Comparison of ENCODE assay signal across 19 cellular contexts in the genomic region with DNA sequence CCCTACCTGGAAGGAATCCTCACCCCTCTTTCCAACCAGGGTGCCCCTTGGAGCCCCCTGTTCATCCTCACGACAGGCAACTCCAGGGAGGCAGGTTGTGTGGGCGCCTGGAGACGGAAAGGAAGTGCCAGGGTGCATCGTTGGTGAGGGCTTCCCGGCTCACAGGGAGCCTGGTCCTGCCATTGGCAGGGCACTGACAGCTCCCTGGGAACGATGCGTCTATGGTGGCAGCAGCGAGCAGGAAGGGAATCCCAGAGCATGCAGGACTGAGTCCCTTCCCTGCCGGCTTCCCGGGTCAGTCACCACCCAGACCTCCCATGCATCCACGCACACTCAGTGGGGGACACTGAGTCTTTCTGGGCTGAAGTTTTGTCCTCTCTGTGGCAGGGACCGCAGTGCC.
"Had no signal": no experiment of that assay in that cellular context is flagged by ENCODE, and none has a peak within 500 bp of the region (broad histone marks: within the 10 kb centered on the region; RNA-seq: fewer than 3 reads in every experiment).

No MANE protein-coding gene starts in this region.

- H3K36me3 ChIP-seq: neutrophil, suprapubic skin had no signal

- H3K27ac ChIP-seq: neutrophil, suprapubic skin had no signal

- DNase-seq: activated CD4-positive, alpha-beta T cell treated with anti-CD3 and anti-CD28 coated beads, Interleukin-2, amount 10 ng/mL, durations not matched to agents 7 days and 5 days; activated CD4-positive, CD25-positive, alpha-beta regulatory T cell; activated CD8-positive, alpha-beta memory T cell treated with anti-CD3 and anti-CD28 coated beads for 24 hours; activated naive CD8-positive, alpha-beta T cell treated with anti-CD3 and anti-CD28 coated beads for 36 hours; amygdala; cerebellar nuclear complex; effector memory CD4-positive, alpha-beta T cell; foreskin melanocyte; left cardiac atrium; mammary epithelial cell; naive B cell; small intestine; T-helper 2 cell; trophoblast cell had no signal

- H3K27me3 ChIP-seq: suprapubic skin had no signal

- H3K27me3 Mint-ChIP-seq: activated naive CD8-positive, alpha-beta T cell treated with anti-CD3 and anti-CD28 coated beads for 36 hours; brain; stimulated activated naive CD8-positive, alpha-beta T cell treated with anti-CD3 and anti-CD28 coated beads, Interleukin-15, Interleukin-2, amounts not matched to agents 100 ng/mL and 50 ng/mL, for 24 hours had no signal

- H3K9me3 ChIP-seq: neutrophil, suprapubic skin had no signal

- H3K36me3 Mint-ChIP-seq: activated naive CD8-positive, alpha-beta T cell treated with anti-CD3 and anti-CD28 coated beads for 36 hours; brain; naive B cell had no signal

- H3K27ac Mint-ChIP-seq: activated CD4-positive, alpha-beta T cell treated with anti-CD3 and anti-CD28 coated beads, Interleukin-2, amount 10 ng/mL, durations not matched to agents 7 days and 5 days; activated naive CD8-positive, alpha-beta T cell treated with anti-CD3 and anti-CD28 coated beads for 36 hours; dendritic cell treated with granulocyte-macrophage colony-stimulating factor and Interleukin-4, amounts not matched to agents 40 ng/mL and 50 ng/mL, for 4 days; naive B cell; stimulated activated naive CD8-positive, alpha-beta T cell treated with anti-CD3 and anti-CD28 coated beads, Interleukin-15, Interleukin-2, amounts not matched to agents 100 ng/mL and 50 ng/mL, for 24 hours had no signal

- H3K4me1 Mint-ChIP-seq: activated CD4-positive, alpha-beta T cell treated with anti-CD3 and anti-CD28 coated beads, Interleukin-2, amount 10 ng/mL, durations not matched to agents 7 days and 5 days; activated naive CD8-positive, alpha-beta T cell treated with anti-CD3 and anti-CD28 coated beads for 36 hours; naive B cell had no signal

- FAIRE-seq: small intestine had no signal

- H3K4me3 ChIP-seq: suprapubic skin had no signal

- H3K4me3 Mint-ChIP-seq: activated CD4-positive, alpha-beta T cell treated with anti-CD3 and anti-CD28 coated beads, Interleukin-2, amount 10 ng/mL, durations not matched to agents 7 days and 5 days; activated naive CD8-positive, alpha-beta T cell treated with anti-CD3 and anti-CD28 coated beads for 36 hours; brain; dendritic cell treated with granulocyte-macrophage colony-stimulating factor and Interleukin-4, amounts not matched to agents 40 ng/mL and 50 ng/mL, for 4 days; naive B cell; stimulated activated naive CD8-positive, alpha-beta T cell treated with anti-CD3 and anti-CD28 coated beads, Interleukin-15, Interleukin-2, amounts not matched to agents 100 ng/mL and 50 ng/mL, for 24 hours had no signal
